9 cellular contexts compared by ENCODE assay signal in the genomic region with DNA sequence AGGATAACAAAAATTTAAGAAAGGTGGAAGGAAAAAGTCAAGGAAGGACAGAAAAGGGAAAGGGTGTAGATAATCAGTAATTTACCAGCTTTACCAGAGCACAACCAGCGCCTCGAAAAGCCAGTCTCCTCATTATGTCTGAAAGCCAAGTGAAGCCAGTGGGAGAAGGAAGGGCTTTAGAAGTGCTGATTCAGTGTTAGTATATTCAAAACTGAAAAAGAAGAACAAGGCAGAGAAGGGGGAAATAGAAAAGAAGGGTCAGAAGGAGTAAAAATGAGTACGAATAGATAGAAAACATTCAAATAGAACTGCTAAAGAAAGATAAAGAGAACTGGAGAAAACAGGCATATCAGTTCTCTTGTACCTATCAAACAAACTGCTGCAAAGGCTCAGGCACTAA. TPM values are rescaled to one million over a fixed set of nuclear protein-coding genes. Genes with fewer than 3 reads are reported as not detected.
DNase-seq lines count a peak whose midpoint lies in the region; ATAC-seq and TF ChIP-seq lines count a peak whose summit lies in the region.
"Had no signal": no experiment of that assay in that cellular context is flagged by ENCODE, and none has a peak within 500 bp of the region (broad histone marks: within the 10 kb centered on the region; RNA-seq: fewer than 3 reads in every experiment).

No MANE protein-coding gene starts in this region.

- in situ Hi-C loops in Panc1 (cut with HindIII; ENCODE audit: low pct_unique_long_range_greater_than_20kb, low sequenced_read_pairs) = no loop called here

- no peaks in the 10 kb centered on the region for H3K9me3 Mint-ChIP-seq in stimulated activated effector memory CD8-positive, alpha-beta T cell treated with anti-CD3 and anti-CD28 coated beads, Interleukin-12 subunit alpha, Interleukin-12 subunit beta, amount 100 ng/mL, for 72 hours

- H3K4me3 Mint-ChIP-seq in stimulated activated effector memory CD8-positive, alpha-beta T cell treated with anti-CD3 and anti-CD28 coated beads, Interleukin-12 subunit alpha, Interleukin-12 subunit beta, amount 100 ng/mL, for 72 hours = peak overlapping the region; percentile 46

- BruUV-seq in Panc1 (replicated peaks; lab: Mats Ljungman, UMichigan) = no TSS peak

- TF ChIP-seq POLR2A in esophagus squamous epithelium (IDR thresholded peaks at IDR 0.05) = no peak

- TF ChIP-seq CTCF in Panc1 (IDR thresholded peaks at IDR 0.05) (no peak), esophagus squamous epithelium (IDR thresholded peaks at IDR 0.05) (no peak)

- H3K4me1 ChIP-seq in Panc1 (ENCODE audit: control insufficient read depth, insufficient read depth, low read length) (peaks cover 19% of the 10 kb centered on the region), esophagus squamous epithelium (peaks cover 2 to 48% (median 25%) of the 10 kb centered on the region in 3 donors)

- H3K36me3 ChIP-seq in Panc1 (ENCODE audit: control insufficient read depth, insufficient read depth, low read length) (peaks cover 6% of the 10 kb centered on the region), esophagus squamous epithelium (peaks cover 19 to 44% (median 22%) of the 10 kb centered on the region in 3 donors)

- H3K9me3 ChIP-seq in Panc1 (ENCODE audit: control insufficient read depth, insufficient read depth, low read depth, low read length) (no peaks in the 10 kb centered on the region), esophagus squamous epithelium (no peaks in the 10 kb centered on the region)

- H3K4me1 Mint-ChIP-seq in stimulated activated effector memory CD8-positive, alpha-beta T cell treated with anti-CD3 and anti-CD28 coated beads, Interleukin-12 subunit alpha, Interleukin-12 subunit beta, amount 100 ng/mL, for 72 hours = peaks cover 63% of the 10 kb centered on the region

- H3K27ac ChIP-seq in Panc1 (ENCODE audit: low read length) (peak overlapping the region; percentile 44; the same call in 1 of the 2 replicates), esophagus squamous epithelium (peak overlapping the region in 3 of 4 donors; percentile 2 to 61 (median 30))
- H3K27ac ChIP-seq: 22Rv1 had no signal

- peak overlapping the region; percentile 71 for H3K27ac Mint-ChIP-seq in stimulated activated effector memory CD8-positive, alpha-beta T cell treated with anti-CD3 and anti-CD28 coated beads, Interleukin-12 subunit alpha, Interleukin-12 subunit beta, amount 100 ng/mL, for 72 hours

- ATAC-seq in Panc1 (no peak), HG02642 (IDR thresholded peaks at IDR 0.05; ENCODE audit: poor library complexity, unreplicated experiment) (no peak), left colon (no peak)
- no peak for ATAC-seq in stimulated activated effector memory CD8-positive, alpha-beta T cell treated with anti-CD3 and anti-CD28 coated beads, Interleukin-12 subunit alpha, Interleukin-12 subunit beta, amount 100 ng/mL, for 72 hours

- peaks cover 90% of the 10 kb centered on the region for H3K36me3 Mint-ChIP-seq in stimulated activated effector memory CD8-positive, alpha-beta T cell treated with anti-CD3 and anti-CD28 coated beads, Interleukin-12 subunit alpha, Interleukin-12 subunit beta, amount 100 ng/mL, for 72 hours

- H3K27me3 ChIP-seq in Panc1 (ENCODE audit: control insufficient read depth, insufficient read depth, low read length) (no peaks in the 10 kb centered on the region), esophagus squamous epithelium (no peaks in the 10 kb centered on the region)

- POLR2A ChIA-PET in Panc1 (lab: Charles Lee) = interaction anchor here (0.7 kb wide), 1 partner anchor 10 kb away, joined by 6 read pairs; no protein-coding TSS in a partner anchor

- H3K4me3 ChIP-seq in Panc1 (ENCODE audit: low read depth in 2 of 2, low read length in 2 of 2) (no peak overlapping the region), esophagus squamous epithelium (no peak overlapping the region)

- WGBS in esophagus squamous epithelium, 2 donors = 52 to 74% methylated on average over 3 of the region's 3 CpGs

- intact Hi-C loops in Panc1 (cut with micrococcal nuclease; ENCODE audit: unreplicated experiment) = no loop called here
- intact Hi-C loops in esophagus squamous epithelium (cut with DNase I) = loop anchor here (10.0 kb wide), 1 partner anchor 147 kb away; the partner anchor contains the start of genes NT5DC2 and UQCC5
- intact Hi-C loops in left colon (cut with DNase I, micrococcal nuclease) = no loop called here

- DNase-seq in NOMO-1 (lab: John Stamatoyannopoulos, UW; ENCODE audit: unreplicated experiment in 2 of 2) (peak; percentile 14 to 38), NOMO-1 treated with dmso at 0.1 percent for 144 hours (lab: John Stamatoyannopoulos, UW; ENCODE audit: unreplicated experiment) (no peak), Panc1 (ENCODE audit: low read depth, low spot score) (no peak), esophagus squamous epithelium (lab: John Stamatoyannopoulos, UW) (no peak), NCI-H524 treated with DMSO at 0.1 percent for 48 hours (lab: John Stamatoyannopoulos, UW) (no peak), left colon (no peak)
- no peak for DNase-seq in stimulated activated effector memory CD8-positive, alpha-beta T cell treated with anti-CD3 and anti-CD28 coated beads, Interleukin-12 subunit alpha, Interleukin-12 subunit beta, amount 100 ng/mL, for 72 hours (ENCODE audit: low spot score in 2 of 2)

- CTCF ChIA-PET in Panc1 (lab: Charles Lee) = interaction anchor here (1.0 kb wide), 1 partner anchor 155 kb away, joined by 5 read pairs; no protein-coding TSS in a partner anchor

RNA-seq across cellular contexts. Expression of gene PBRM1, which starts 4.1 kb away (rescaled TPM):
- total RNA-seq in Panc1 (2021; ENCODE audit: unreplicated experiment) = 43.5 TPM
- 18.7 TPM for polyA plus RNA-seq in Panc1 (2012; ENCODE audit: insufficient read length)
- 10 to 100 TPM; 34.0 to 76.4 (median 63.7) TPM for total RNA-seq in esophagus squamous epithelium
- total RNA-seq in left colon = 10 to 100 TPM; 53.0 to 57.0 TPM

RNA-seq across cellular contexts. Expression of gene GNL3, which starts 4.2 kb away (rescaled TPM):
- total RNA-seq in Panc1 (2021; ENCODE audit: unreplicated experiment) (88.9 TPM), esophagus squamous epithelium (100 to 1,000 TPM in 3 of 4 donors, 10 to 100 TPM in 1; 95.8 to 184 (median 112) TPM), left colon (10 to 100 TPM; 40.8 to 56.5 TPM)
- polyA plus RNA-seq in Panc1 (2012; ENCODE audit: insufficient read length) = 35.0 TPM

RNA-seq across cellular contexts. Expression of gene GLT8D1, which starts 24.0 kb away (rescaled TPM):
- 51.3 TPM for total RNA-seq in Panc1 (2021; ENCODE audit: unreplicated experiment)
- 59.3 TPM for polyA plus RNA-seq in Panc1 (2012; ENCODE audit: insufficient read length)
- 10 to 100 TPM; 10.6 to 34.7 (median 26.0) TPM for total RNA-seq in esophagus squamous epithelium
- total RNA-seq in left colon = 10 to 100 TPM; 27.8 to 29.0 TPM

RNA-seq across cellular contexts. Expression of gene SPCS1, which starts 24.3 kb away (rescaled TPM):
- total RNA-seq in Panc1 (2021; ENCODE audit: unreplicated experiment) (93.2 TPM), esophagus squamous epithelium (100 to 1,000 TPM in 3 of 4 donors, 10 to 100 TPM in 1; 65.8 to 138 (median 123) TPM), left colon (100 to 1,000 TPM in 1 of 2 donors, 10 to 100 TPM in 1; 95.4 to 101 TPM)
- polyA plus RNA-seq in Panc1 (2012; ENCODE audit: insufficient read length) = 116 TPM

Comparison
In these comparisons a context has a peak if more than half of its experiments do, and no peak if none do; other contexts are left out.
1. DNase-seq: peak in NOMO-1 (2 of 2); none in NOMO-1 treated with dmso at 0.1 percent for 144 hours (single experiment), Panc1 (single experiment), esophagus squamous epithelium (single experiment), stimulated activated effector memory CD8-positive, alpha-beta T cell treated with anti-CD3 and anti-CD28 coated beads, Interleukin-12 subunit alpha, Interleukin-12 subunit beta, amount 100 ng/mL, for 72 hours (0 of 2), NCI-H524 treated with DMSO at 0.1 percent for 48 hours (single experiment) and left colon (0 of 2).